27 cellular contexts compared by ENCODE assay signal in the genomic region with DNA sequence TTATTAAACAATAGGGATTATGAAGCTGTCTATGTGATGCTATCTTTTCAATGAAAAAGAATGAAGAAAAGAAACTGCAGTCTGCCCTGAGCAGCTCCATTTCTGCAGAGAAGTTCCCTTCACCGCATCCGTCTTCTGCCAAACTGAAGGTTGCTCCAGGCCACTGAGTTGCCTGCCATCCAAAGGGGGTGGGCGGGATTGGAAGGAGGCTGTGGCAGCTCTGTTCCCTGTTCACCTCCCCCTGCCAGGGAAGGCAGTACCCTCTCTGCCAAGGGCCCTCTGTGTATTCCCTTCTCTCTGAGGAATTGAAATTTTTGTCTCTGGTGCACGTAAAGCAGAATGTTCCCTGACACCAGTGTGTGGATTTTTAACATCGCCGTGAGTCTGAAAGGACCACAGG.
"Had no signal": no experiment of that assay in that cellular context is flagged by ENCODE, and none has a peak within 500 bp of the region (broad histone marks: within the 10 kb centered on the region; RNA-seq: fewer than 3 reads in every experiment).

No MANE protein-coding gene starts in this region.

- DNase-seq: stimulated activated CD4-positive, alpha-beta T cell treated with anti-CD3 and anti-CD28 coated beads, Interleukin-2, amount 100 ng/mL, for 48 hours; stimulated activated CD4-positive, alpha-beta T cell treated with anti-CD3 and anti-CD28 coated beads, Interleukin-4, amount 100 ng/mL, for 1 hour; stimulated activated CD4-positive, alpha-beta T cell treated with anti-CD3 and anti-CD28 coated beads, Interleukin-4, amount 100 ng/mL, for 24 hours; stimulated activated CD4-positive, alpha-beta T cell treated with anti-CD3 and anti-CD28 coated beads, Interleukin-4, amount 100 ng/mL, for 4 hours; stimulated activated CD8-positive, alpha-beta memory T cell treated with anti-CD3 and anti-CD28 coated beads, Interleukin-4, amount 100 ng/mL, for 48 hours; stimulated activated naive B cell treated with anti-CD40 and anti-IgM and Interleukin-4, amounts not matched to agents 10 μg/mL and 1 μg/mL and 100 μg/mL, for 72 hours; stimulated activated naive CD4-positive, alpha-beta T cell; stimulated activated naive CD4-positive, alpha-beta T cell treated with Interleukin-2 at 50 U/mL for 16 hours; stimulated activated naive CD8-positive, alpha-beta T cell treated with anti-CD3 and anti-CD28 coated beads, Interleukin-15, amount 100 ng/mL, for 72 hours; stimulated activated naive CD8-positive, alpha-beta T cell treated with anti-CD3 and anti-CD28 coated beads, Interleukin-15, Interleukin-2, amounts not matched to agents 100 U/mL and 50 U/mL, for 24 hours; stomach; testis; thyroid gland; tibial artery; transverse colon; trophoblast cell; upper lobe of left lung; upper lobe of right lung; uterus had no signal

- H3K4me1 Mint-ChIP-seq: stimulated activated effector memory CD8-positive, alpha-beta T cell treated with anti-CD3 and anti-CD28 coated beads, Interleukin-12 subunit alpha, Interleukin-12 subunit beta, amount 100 ng/mL, for 72 hours; stimulated activated memory B cell treated with anti-CD40 and anti-IgM and Interleukin-4, amounts not matched to agents 10 μg/mL and 1 μg/mL and 100 μg/mL, for 72 hours; stimulated activated naive B cell treated with anti-CD40 and anti-IgM and Interleukin-4, amounts not matched to agents 10 μg/mL and 1 μg/mL and 100 μg/mL, for 72 hours; stimulated activated naive CD8-positive, alpha-beta T cell treated with anti-CD3 and anti-CD28 coated beads, Interleukin-15, amount 100 ng/mL, for 72 hours had no signal

- H3K4me3 Mint-ChIP-seq: stimulated activated effector memory CD8-positive, alpha-beta T cell treated with anti-CD3 and anti-CD28 coated beads, Interleukin-12 subunit alpha, Interleukin-12 subunit beta, amount 100 ng/mL, for 72 hours; stimulated activated memory B cell treated with anti-CD40 and anti-IgM and Interleukin-4, amounts not matched to agents 10 μg/mL and 1 μg/mL and 100 μg/mL, for 72 hours; stimulated activated naive B cell treated with anti-CD40 and anti-IgM and Interleukin-4, amounts not matched to agents 10 μg/mL and 1 μg/mL and 100 μg/mL, for 72 hours; stimulated activated naive CD8-positive, alpha-beta T cell treated with anti-CD3 and anti-CD28 coated beads, Interleukin-15, amount 100 ng/mL, for 72 hours; stimulated activated naive CD8-positive, alpha-beta T cell treated with anti-CD3 and anti-CD28 coated beads, Interleukin-15, Interleukin-2, amounts not matched to agents 100 ng/mL and 50 ng/mL, for 24 hours; type B pancreatic cell had no signal

- H3K9me3 ChIP-seq: stomach, suprapubic skin, testis, thoracic aorta, thyroid gland, tibial artery, transverse colon, upper lobe of left lung, upper lobe of right lung, uterus, vagina had no signal

- H3K9me3 Mint-ChIP-seq: stimulated activated effector memory CD8-positive, alpha-beta T cell treated with anti-CD3 and anti-CD28 coated beads, Interleukin-12 subunit alpha, Interleukin-12 subunit beta, amount 100 ng/mL, for 72 hours; stimulated activated naive CD8-positive, alpha-beta T cell treated with anti-CD3 and anti-CD28 coated beads, Interleukin-15, Interleukin-2, amounts not matched to agents 100 ng/mL and 50 ng/mL, for 24 hours; type B pancreatic cell had no signal

- H3K36me3 ChIP-seq: stomach, suprapubic skin, thoracic aorta, thyroid gland, tibial artery, tibial nerve, transverse colon, upper lobe of left lung, upper lobe of right lung, uterus, vagina had no signal

- H3K27me3 Mint-ChIP-seq: stimulated activated naive CD8-positive, alpha-beta T cell treated with anti-CD3 and anti-CD28 coated beads, Interleukin-15, Interleukin-2, amounts not matched to agents 100 ng/mL and 50 ng/mL, for 24 hours; type B pancreatic cell had no signal

- H3K27ac ChIP-seq: stomach, suprapubic skin, testis, thoracic aorta, thyroid gland, tibial artery, tibial nerve, transverse colon, upper lobe of left lung, upper lobe of right lung, uterus, vagina had no signal

- H3K36me3 Mint-ChIP-seq: stimulated activated effector memory CD8-positive, alpha-beta T cell treated with anti-CD3 and anti-CD28 coated beads, Interleukin-12 subunit alpha, Interleukin-12 subunit beta, amount 100 ng/mL, for 72 hours; stimulated activated memory B cell treated with anti-CD40 and anti-IgM and Interleukin-4, amounts not matched to agents 10 μg/mL and 1 μg/mL and 100 μg/mL, for 72 hours; stimulated activated naive B cell treated with anti-CD40 and anti-IgM and Interleukin-4, amounts not matched to agents 10 μg/mL and 1 μg/mL and 100 μg/mL, for 72 hours; type B pancreatic cell had no signal

- H3K27me3 ChIP-seq: stomach, suprapubic skin, testis, thyroid gland, tibial artery, tibial nerve, transverse colon, upper lobe of left lung, upper lobe of right lung, uterus, vagina had no signal

- ATAC-seq: stimulated activated effector memory CD8-positive, alpha-beta T cell treated with anti-CD3 and anti-CD28 coated beads, Interleukin-12 subunit alpha, Interleukin-12 subunit beta, amount 100 ng/mL, for 72 hours; stimulated activated memory B cell treated with anti-CD40 and anti-IgM and Interleukin-4, amounts not matched to agents 10 μg/mL and 1 μg/mL and 100 μg/mL, for 72 hours; stimulated activated naive B cell treated with anti-CD40 and anti-IgM and Interleukin-4, amounts not matched to agents 10 μg/mL and 1 μg/mL and 100 μg/mL, for 72 hours; stimulated activated naive CD8-positive, alpha-beta T cell treated with anti-CD3 and anti-CD28 coated beads, Interleukin-15, amount 100 ng/mL, for 72 hours; stimulated activated naive CD8-positive, alpha-beta T cell treated with anti-CD3 and anti-CD28 coated beads, Interleukin-15, Interleukin-2, amounts not matched to agents 100 U/mL and 50 U/mL, for 24 hours; upper lobe of right lung had no signal

- H3K4me1 ChIP-seq: stomach, suprapubic skin, testis, thyroid gland, tibial artery, tibial nerve, transverse colon, upper lobe of left lung, upper lobe of right lung, uterus, vagina had no signal

- H3K4me3 ChIP-seq: stomach, suprapubic skin, testis, thoracic aorta, thyroid gland, tibial artery, tibial nerve, transverse colon, upper lobe of left lung, upper lobe of right lung, uterus, vagina had no signal

- H3K27ac Mint-ChIP-seq: stimulated activated effector memory CD8-positive, alpha-beta T cell treated with anti-CD3 and anti-CD28 coated beads, Interleukin-12 subunit alpha, Interleukin-12 subunit beta, amount 100 ng/mL, for 72 hours; stimulated activated memory B cell treated with anti-CD40 and anti-IgM and Interleukin-4, amounts not matched to agents 10 μg/mL and 1 μg/mL and 100 μg/mL, for 72 hours; stimulated activated naive B cell treated with anti-CD40 and anti-IgM and Interleukin-4, amounts not matched to agents 10 μg/mL and 1 μg/mL and 100 μg/mL, for 72 hours; stimulated activated naive CD8-positive, alpha-beta T cell treated with anti-CD3 and anti-CD28 coated beads, Interleukin-15, amount 100 ng/mL, for 72 hours; stimulated activated naive CD8-positive, alpha-beta T cell treated with anti-CD3 and anti-CD28 coated beads, Interleukin-15, Interleukin-2, amounts not matched to agents 100 ng/mL and 50 ng/mL, for 24 hours; type B pancreatic cell had no signal
